In genomic region chr19:7947939-7948338, GRCh38 we compare ENCODE assay signal across 27 cellular contexts. TPM values are rescaled to one million over a fixed set of nuclear protein-coding genes. Genes with fewer than 3 reads are reported as not detected.
DNase-seq lines count a peak whose midpoint lies in the region; ATAC-seq and TF ChIP-seq lines count a peak whose summit lies in the region.
"Had no signal": no experiment of that assay in that cellular context is flagged by ENCODE, and none has a peak within 500 bp of the region (broad histone marks: within the 10 kb centered on the region; RNA-seq: fewer than 3 reads in every experiment).

No MANE protein-coding gene starts in this region.

- H3K36me3 ChIP-seq in colonic mucosa, result no peaks in the 10 kb centered on the region
- H3K36me3 ChIP-seq: neural progenitor cell, upper lobe of right lung had no signal

- H3K27ac ChIP-seq in colonic mucosa, result no peak overlapping the region
- H3K27ac ChIP-seq: KMS-11, neural progenitor cell, SK-N-MC, upper lobe of right lung had no signal

- H3K9ac ChIP-seq in colonic mucosa (ENCODE audit: low read depth in 2 of 2, low read length in 2 of 2), result no peak overlapping the region
- H3K9ac ChIP-seq: KMS-11, neural progenitor cell had no signal

- H3K4me3 ChIP-seq in fibroblast of pulmonary artery (replicated peaks; ENCODE audit: low read depth, low read length) (no peak overlapping the region), colonic mucosa (no peak overlapping the region)
- H3K4me3 ChIP-seq: neural progenitor cell, SK-N-MC, smooth muscle cell, upper lobe of right lung had no signal

- POLR2A ChIA-PET in activated CD8-positive, alpha-beta T cell treated with anti-CD3 and anti-CD28 coated beads, Interleukin-2, amount 10 ng/mL, durations not matched to agents 7 days and 5 days (lab: Charles Lee), result no interaction called here

- H3K9me3 ChIP-seq in colonic mucosa, result no peaks in the 10 kb centered on the region
- H3K9me3 ChIP-seq: upper lobe of right lung had no signal

- H3K27me3 ChIP-seq in colonic mucosa, result no peaks in the 10 kb centered on the region
- H3K27me3 ChIP-seq: neural progenitor cell, upper lobe of right lung had no signal

- H3K4me3 Mint-ChIP-seq in activated CD8-positive, alpha-beta T cell treated with anti-CD3 and anti-CD28 coated beads, Interleukin-2, amount 10 ng/mL, durations not matched to agents 7 days and 5 days, result no peak overlapping the region
- H3K4me3 Mint-ChIP-seq: activated naive CD8-positive, alpha-beta T cell treated with anti-CD3 and anti-CD28 coated beads for 36 hours; activated T-cell treated with anti-CD3 and anti-CD28 coated beads, Interleukin-2, amount 50 U/mL, for 24 hours; memory B cell; neural progenitor cell; T-helper 1 cell treated with Interleukin-12 subunit alpha and Interleukin-12 subunit beta and Interleukin-4 antibody, amounts not matched to agents 30 μg/mL and 1 μg/mL, for 36 hours had no signal

- no peak overlapping the region for H3K27ac Mint-ChIP-seq in activated CD8-positive, alpha-beta T cell treated with anti-CD3 and anti-CD28 coated beads, Interleukin-2, amount 10 ng/mL, durations not matched to agents 7 days and 5 days
- H3K27ac Mint-ChIP-seq: activated naive CD8-positive, alpha-beta T cell treated with anti-CD3 and anti-CD28 coated beads for 36 hours; activated T-cell treated with anti-CD3 and anti-CD28 coated beads, Interleukin-2, amount 50 U/mL, for 24 hours; memory B cell; neural progenitor cell; T-helper 1 cell treated with Interleukin-12 subunit alpha and Interleukin-12 subunit beta and Interleukin-4 antibody, amounts not matched to agents 30 μg/mL and 1 μg/mL, for 36 hours had no signal

- no peak for ATAC-seq in HG03139 (IDR thresholded peaks at IDR 0.05; ENCODE audit: unreplicated experiment)
- ATAC-seq in activated CD8-positive, alpha-beta T cell treated with anti-CD3 and anti-CD28 coated beads, Interleukin-2, amount 10 ng/mL, durations not matched to agents 7 days and 5 days, result no peak
- ATAC-seq: upper lobe of right lung had no signal

- TF ChIP-seq CTCF in fibroblast of pulmonary artery (IDR thresholded peaks at IDR 0.05; ENCODE audit: low read length, missing control alignments), result no peak
- no peak for TF ChIP-seq CTCF in colonic mucosa (IDR thresholded peaks at IDR 0.05)

- H3K36me3 Mint-ChIP-seq in activated CD8-positive, alpha-beta T cell treated with anti-CD3 and anti-CD28 coated beads, Interleukin-2, amount 10 ng/mL, durations not matched to agents 7 days and 5 days (ENCODE audit: low read depth), result no peaks in the 10 kb centered on the region
- H3K36me3 Mint-ChIP-seq: memory B cell had no signal

- peaks cover 14% of the 10 kb centered on the region for H3K4me1 Mint-ChIP-seq in activated CD8-positive, alpha-beta T cell treated with anti-CD3 and anti-CD28 coated beads, Interleukin-2, amount 10 ng/mL, durations not matched to agents 7 days and 5 days (ENCODE audit: low read depth)

- CTCF ChIA-PET in activated CD8-positive, alpha-beta T cell treated with anti-CD3 and anti-CD28 coated beads, Interleukin-2, amount 10 ng/mL, durations not matched to agents 7 days and 5 days (lab: Charles Lee), result no interaction called here

- no peaks in the 10 kb centered on the region for H3K4me1 ChIP-seq in colonic mucosa
- H3K4me1 ChIP-seq: neural progenitor cell had no signal

- no peaks in the 10 kb centered on the region for H3K27me3 Mint-ChIP-seq in activated CD8-positive, alpha-beta T cell treated with anti-CD3 and anti-CD28 coated beads, Interleukin-2, amount 10 ng/mL, durations not matched to agents 7 days and 5 days (ENCODE audit: low read depth)
- H3K27me3 Mint-ChIP-seq: activated naive CD8-positive, alpha-beta T cell treated with anti-CD3 and anti-CD28 coated beads for 36 hours; activated T-cell treated with anti-CD3 and anti-CD28 coated beads, Interleukin-2, amount 50 U/mL, for 24 hours; memory B cell had no signal

- DNase-seq in NCI-H2171 treated with DMSO at 0.1 percent for 48 hours (lab: John Stamatoyannopoulos, UW) (peak; percentile 45), NCI-H2171 (lab: John Stamatoyannopoulos, UW) (no peak), amniotic epithelial cell (ENCODE audit: low read depth) (peak; percentile 82), fibroblast of pulmonary artery (ENCODE audit: low read depth) (peak; percentile 32), colonic mucosa (no peak), GDM1 (lab: John Stamatoyannopoulos, UW) (no peak)
- DNase-seq in activated CD8-positive, alpha-beta T cell treated with anti-CD3 and anti-CD28 coated beads, Interleukin-2, amount 10 ng/mL, durations not matched to agents 7 days and 5 days, result no peak
- DNase-seq: activated CD4-positive, alpha-beta T cell treated with anti-CD3 and anti-CD28 coated beads, Interleukin-2, amount 50 U/mL, for 1 hour; activated CD4-positive, CD25-positive, alpha-beta regulatory T cell; activated effector memory CD4-positive, alpha-beta T cell treated with anti-CD3 and anti-CD28 coated beads, Interleukin-2, amount 50 U/mL, for 16 hours; activated naive CD8-positive, alpha-beta T cell treated with anti-CD3 and anti-CD28 coated beads for 36 hours; activated T-cell treated with anti-CD3 and anti-CD28 coated beads, Interleukin-2, amount 50 U/mL, for 24 hours; aorta; central memory CD4-positive, alpha-beta T cell; GOT3; hippocampal formation; NCI-H1436; stimulated activated CD4-positive, alpha-beta T cell treated with anti-CD3 and anti-CD28 coated beads, Interleukin-1b, Interleukin-23, amount 100 ng/mL, for 48 hours; stimulated activated naive CD4-positive, alpha-beta T cell treated with Interleukin-2 at 50 U/mL for 16 hours; upper lobe of right lung had no signal

- H3K9me3 Mint-ChIP-seq in activated CD8-positive, alpha-beta T cell treated with anti-CD3 and anti-CD28 coated beads, Interleukin-2, amount 10 ng/mL, durations not matched to agents 7 days and 5 days (ENCODE audit: insufficient read depth), result no peaks in the 10 kb centered on the region
- H3K9me3 Mint-ChIP-seq: activated naive CD8-positive, alpha-beta T cell treated with anti-CD3 and anti-CD28 coated beads for 36 hours; activated T-cell treated with anti-CD3 and anti-CD28 coated beads, Interleukin-2, amount 50 U/mL, for 24 hours; memory B cell; neural progenitor cell; T-helper 1 cell treated with Interleukin-12 subunit alpha and Interleukin-12 subunit beta and Interleukin-4 antibody, amounts not matched to agents 30 μg/mL and 1 μg/mL, for 36 hours had no signal

- intact Hi-C loops in colonic mucosa (cut with DNase I), result loop anchor here (5.0 kb wide), 1 partner anchor 304 kb away; no protein-coding TSS in a partner anchor

RNA-seq across cellular contexts. Expression of gene TIMM44, which starts 4.5 kb away (rescaled TPM):
- total RNA-seq in colonic mucosa, result 100 to 1,000 TPM in 1 of 2 donors, 10 to 100 TPM in 1; 50.8 to 118 TPM
- 10 to 100 TPM; 63.6 to 69.6 TPM for total RNA-seq in activated CD8-positive, alpha-beta T cell treated with anti-CD3 and anti-CD28 coated beads, Interleukin-2, amount 10 ng/mL, durations not matched to agents 7 days and 5 days

RNA-seq across cellular contexts. Expression of gene CTXN1, which starts 22.0 kb away (rescaled TPM):
- 1 to 10 TPM; 1.5 to 4.4 TPM for total RNA-seq in colonic mucosa
- under 1 TPM; 0.31 to 0.37 TPM for total RNA-seq in activated CD8-positive, alpha-beta T cell treated with anti-CD3 and anti-CD28 coated beads, Interleukin-2, amount 10 ng/mL, durations not matched to agents 7 days and 5 days

RNA-seq across cellular contexts. Expression of gene SNAPC2, which starts 27.8 kb away (rescaled TPM):
- total RNA-seq in colonic mucosa, result 10 to 100 TPM; 13.4 to 15.4 TPM
- total RNA-seq in activated CD8-positive, alpha-beta T cell treated with anti-CD3 and anti-CD28 coated beads, Interleukin-2, amount 10 ng/mL, durations not matched to agents 7 days and 5 days, result 10 to 100 TPM; 18.6 to 19.0 TPM

RNA-seq across cellular contexts. Expression of gene TGFBR3L, which starts 33.3 kb away (rescaled TPM):
- not detected for total RNA-seq in colonic mucosa
- 1 to 10 TPM; 2.7 to 3.6 TPM for total RNA-seq in activated CD8-positive, alpha-beta T cell treated with anti-CD3 and anti-CD28 coated beads, Interleukin-2, amount 10 ng/mL, durations not matched to agents 7 days and 5 days

RNA-seq across cellular contexts. Expression of gene MAP2K7, which starts 44.3 kb away (rescaled TPM):
- 10 to 100 TPM; 26.3 to 38.3 TPM for total RNA-seq in colonic mucosa
- total RNA-seq in activated CD8-positive, alpha-beta T cell treated with anti-CD3 and anti-CD28 coated beads, Interleukin-2, amount 10 ng/mL, durations not matched to agents 7 days and 5 days, result 10 to 100 TPM; 36.5 to 39.9 TPM

Comparison
In these comparisons a context has a peak if more than half of its experiments do, and no peak if none do; other contexts are left out.
1. DNase-seq: peak in NCI-H2171 treated with DMSO at 0.1 percent for 48 hours (single experiment), amniotic epithelial cell (single experiment) and fibroblast of pulmonary artery (single experiment); none in NCI-H2171 (single experiment), colonic mucosa (single experiment), GDM1 (single experiment) and activated CD8-positive, alpha-beta T cell treated with anti-CD3 and anti-CD28 coated beads, Interleukin-2, amount 10 ng/mL, durations not matched to agents 7 days and 5 days (single experiment).